Comparison of ENCODE assay signal across 10 cellular contexts in the genomic region with DNA sequence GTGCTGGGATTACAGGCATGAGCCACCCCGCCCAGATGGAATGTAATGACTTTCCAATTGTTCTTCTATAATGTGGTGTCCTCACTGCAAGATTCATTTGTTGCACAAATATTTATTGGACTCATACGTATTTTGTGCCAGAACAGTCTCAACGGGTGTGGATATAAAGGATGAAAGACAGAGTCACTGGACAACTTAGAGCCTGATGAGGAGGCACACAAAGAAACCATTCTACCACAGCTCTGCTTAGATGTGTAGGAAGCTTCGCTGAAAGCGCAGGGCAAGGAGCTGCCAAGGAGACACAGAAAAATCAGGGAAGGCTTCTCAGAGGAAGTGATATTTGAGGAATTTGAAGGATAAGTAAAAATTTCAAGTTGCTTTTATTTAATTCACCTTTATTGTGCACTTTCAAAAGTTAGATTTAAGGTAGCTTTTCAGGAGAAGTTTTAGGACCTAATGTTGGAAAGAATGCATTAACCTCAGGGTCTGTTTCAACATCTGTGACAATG. TPM values are rescaled to one million over a fixed set of nuclear protein-coding genes. Genes with fewer than 3 reads are reported as not detected.
"Had no signal": no experiment of that assay in that cellular context is flagged by ENCODE, and none has a peak within 500 bp of the region (broad histone marks: within the 10 kb centered on the region; RNA-seq: fewer than 3 reads in every experiment).

No MANE protein-coding gene starts in this region.

- ATAC-seq: HCT116 had no signal

- DNase-seq: GM23248, GOT3, H7, HFFc6, IMR-90, KBM-7 had no signal

- H3K36me3 ChIP-seq: HAP-1 had no signal

- H3K4me3 ChIP-seq: GM23248, HAP-1 had no signal

- H3K9me3 ChIP-seq: HAP-1 had no signal

- H3K27ac ChIP-seq: GM23248, KMS-11 had no signal

- H3K4me2 ChIP-seq: KMS-11 had no signal

- FAIRE-seq: HTR-8/SVneo had no signal

- H2AFZ ChIP-seq: GM23248 had no signal

- H3K9ac ChIP-seq: GM23248, KMS-11 had no signal

RNA-seq across cellular contexts. Expression of gene STON2, which starts 41.6 kb away (rescaled TPM):
- total RNA-seq: GM23248, HFFc6, IMR-90 had no signal
- polyA plus RNA-seq: IMR-90 had no signal
